In genomic region chr2:99974275-99974674, GRCh38 we compare ENCODE assay signal across 1 cellular context.
TF ChIP-seq lines count a peak whose summit lies in the region.

No MANE protein-coding gene starts in this region.

TF ChIP-seq in HEK293, 187 proteins besides CTCF, POLR2A, EP300 and RAD21 (continued from another document and continues in another):
- TF ChIP-seq TSHZ1 (tag by site-specific recombination; IDR thresholded peaks at IDR 0.05; ENCODE audit: borderline replicate concordance) (peak; percentile 76; the same call in 1 of the 2 replicates), ZBTB1 (tag by site-specific recombination; IDR thresholded peaks at IDR 0.05) (no peak), PRDM1 (tag by site-specific recombination; IDR thresholded peaks at IDR 0.05) (no peak), ZNF280C (tag by site-specific recombination; IDR thresholded peaks at IDR 0.05) (no peak), WT1 (tag by site-specific recombination; IDR thresholded peaks at IDR 0.05) (0 out of 2 replicates have a peak, but pooled peaks have one; percentile 15), ZNF580 (tag by site-specific recombination; IDR thresholded peaks at IDR 0.05) (0 out of 2 replicates have a peak, but pooled peaks have one; percentile 66), ZNF214 (tag by site-specific recombination; IDR thresholded peaks at IDR 0.05; ENCODE audit: borderline replicate concordance) (no peak), ZNF394 (tag by site-specific recombination; IDR thresholded peaks at IDR 0.05; ENCODE audit: borderline replicate concordance) (peak; percentile 20; the same call in 1 of the 2 replicates), ZBTB6 (tag by site-specific recombination; IDR thresholded peaks at IDR 0.05) (no peak), ZNF146 (tag by site-specific recombination; IDR thresholded peaks at IDR 0.05) (no peak), PATZ1 (tag by site-specific recombination; IDR thresholded peaks at IDR 0.05) (no peak; the same call in 1 of the 2 replicates), ZNF133 (tag by site-specific recombination; IDR thresholded peaks at IDR 0.05) (no peak), RBAK (tag by site-specific recombination; IDR thresholded peaks at IDR 0.05) (no peak), SP7 (tag by site-specific recombination; IDR thresholded peaks at IDR 0.05) (peak; percentile 55), ZNF354C (tag by site-specific recombination; IDR thresholded peaks at IDR 0.05; ENCODE audit: borderline replicate concordance, low read depth) (no peak), BCL6B (tag by site-specific recombination; IDR thresholded peaks at IDR 0.05) (no peak), ZNF398 (tag by site-specific recombination; IDR thresholded peaks at IDR 0.05) (no peak), ZNF184 (tag by site-specific recombination; IDR thresholded peaks at IDR 0.05) (no peak), ZNF362 (tag by site-specific recombination; IDR thresholded peaks at IDR 0.05) (no peak), ZSCAN23 (tag by site-specific recombination; IDR thresholded peaks at IDR 0.05) (no peak), GLIS2 (tag by site-specific recombination; IDR thresholded peaks at IDR 0.05) (no peak), ELK4 (IDR thresholded peaks at IDR 0.05; ENCODE audit: borderline replicate concordance, low read depth, low read length) (no peak), ZBTB17 (tag by site-specific recombination; IDR thresholded peaks at IDR 0.05) (peak; percentile 29; the same call in 1 of the 2 replicates), BCL11A (tag by site-specific recombination; IDR thresholded peaks at IDR 0.05; ENCODE audit: low read depth) (peak; percentile 28; the same call in 1 of the 2 replicates), ZFP69B (tag by site-specific recombination; IDR thresholded peaks at IDR 0.05) (no peak), ZSCAN4 (tag by site-specific recombination; IDR thresholded peaks at IDR 0.05) (0 out of 2 replicates have a peak, but pooled peaks have one; percentile 32), ZNF510 (tag by site-specific recombination; IDR thresholded peaks at IDR 0.05; ENCODE audit: insufficient replicate concordance) (no peak), ZNF248 (tag by site-specific recombination; IDR thresholded peaks at IDR 0.05) (no peak), ZNF692 (tag by site-specific recombination; IDR thresholded peaks at IDR 0.05) (no peak), ZNF571 (tag by site-specific recombination; IDR thresholded peaks at IDR 0.05) (no peak), ZSCAN16 (tag by site-specific recombination; IDR thresholded peaks at IDR 0.05) (no peak), INSM2 (tag by site-specific recombination; IDR thresholded peaks at IDR 0.05) (peak; percentile 76), GLIS1 (tag by site-specific recombination; IDR thresholded peaks at IDR 0.05) (no peak), ZNF560 (tag by site-specific recombination; IDR thresholded peaks at IDR 0.05; ENCODE audit: borderline replicate concordance) (no peak), ZEB2 (tag by site-specific recombination; IDR thresholded peaks at IDR 0.05) (peak; percentile 84), ZNF10 (tag by site-specific recombination; IDR thresholded peaks at IDR 0.05) (no peak), ZBTB20 (tag by site-specific recombination; IDR thresholded peaks at IDR 0.05) (peak; percentile 62), FEZF1 (tag by site-specific recombination; IDR thresholded peaks at IDR 0.05) (peak; percentile 81), SETDB1 (IDR thresholded peaks at IDR 0.05; ENCODE audit: insufficient read length, low read length) (no peak), ZNF404 (tag by site-specific recombination; IDR thresholded peaks at IDR 0.05) (no peak), ZNF768 (tag by site-specific recombination; IDR thresholded peaks at IDR 0.05) (no peak), ZNF2 (tag by site-specific recombination; IDR thresholded peaks at IDR 0.05) (no peak), ZFP41 (tag by site-specific recombination; IDR thresholded peaks at IDR 0.05; ENCODE audit: borderline replicate concordance) (no peak)
